14 cellular contexts compared by ENCODE assay signal in the genomic region with DNA sequence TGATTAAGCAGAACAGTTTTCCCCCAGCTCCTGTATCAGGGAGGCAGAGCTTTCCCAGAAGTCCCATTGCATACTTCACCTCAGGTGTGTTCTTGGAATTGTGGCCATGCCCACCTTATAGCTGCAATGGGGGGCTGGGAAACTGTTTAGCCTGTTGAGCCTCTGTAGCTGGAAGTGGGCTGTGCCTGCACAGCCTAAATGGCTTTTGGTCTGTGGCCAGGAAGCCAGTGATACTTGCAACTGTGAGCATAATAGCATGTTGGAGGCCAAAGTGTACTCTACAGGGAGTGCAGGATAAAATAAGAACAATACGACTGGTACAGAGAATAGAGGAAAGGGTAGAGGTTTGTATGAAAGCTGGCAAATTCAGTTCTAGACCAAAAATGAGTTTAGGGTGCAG.
DNase-seq lines count a peak whose midpoint lies in the region; ATAC-seq and TF ChIP-seq lines count a peak whose summit lies in the region.
"Had no signal": no experiment of that assay in that cellular context is flagged by ENCODE, and none has a peak within 500 bp of the region (broad histone marks: within the 10 kb centered on the region; RNA-seq: fewer than 3 reads in every experiment).

No MANE protein-coding gene starts in this region.

- ATAC-seq in left cardiac atrium (peak; percentile 79 to 86), sciatic nerve (peak; percentile 77), esophagus mucosa (no peak), GM18517 (IDR thresholded peaks at IDR 0.05; ENCODE audit: unreplicated experiment) (no peak)

- intact Hi-C loops in left cardiac atrium (cut with DNase I) (loop anchor here in 1 of 2 donors (5.0 kb wide), 1 partner anchor 37 kb away; no protein-coding TSS in a partner anchor), sciatic nerve (cut with DNase I) (loop anchor here (10.0 kb wide), 1 partner anchor 245 kb away; a partner anchor contains a TSS)

- H3K9me3 ChIP-seq in HEK293 (ENCODE audit: control insufficient read depth, insufficient read depth, low read depth, low read length), result no peaks in the 10 kb centered on the region
- H3K9me3 ChIP-seq: MG63 had no signal

- DNase-seq in NCI-H446 treated with DMSO at 0.1 percent for 48 hours (lab: John Stamatoyannopoulos, UW), result peak; percentile 8
- peak; percentile 65 for DNase-seq in left cardiac atrium
- DNase-seq in sciatic nerve (ENCODE audit: low spot score), result no peak
- DNase-seq in activated CD4-positive, alpha-beta T cell treated with anti-CD3 and anti-CD28 coated beads for 48 hours, result no peak
- no peak for DNase-seq in HPDE6-E6E7 (ENCODE audit: extremely low spot score)
- DNase-seq: activated CD4-positive, CD25-positive, alpha-beta regulatory T cell; activated T-cell treated with anti-CD3 and anti-CD28 coated beads for 4 hours; amniotic stem cell; GOT3; MG63; occipital lobe had no signal

- no peak overlapping the region for H3K4me3 ChIP-seq in HEK293 (ENCODE audit: low read depth, low read length)
- H3K4me3 ChIP-seq: MG63 had no signal

- TF ChIP-seq CTCF in HEK293 (tag by site-specific recombination; IDR thresholded peaks at IDR 0.05), result no peak

- peaks cover 35% of the 10 kb centered on the region for H3K4me1 ChIP-seq in HEK293 (ENCODE audit: control insufficient read depth, insufficient read depth, low read length)

- POLR2A ChIA-PET in HEK293 (lab: Yijun Ruan, JAX), result interaction anchor here (0.6 kb wide), 1 partner anchor 229 kb away, joined by 4 read pairs; no protein-coding TSS in a partner anchor

- no peak overlapping the region for H3K27ac ChIP-seq in HEK293 (ENCODE audit: extremely low read depth, low read depth, low read length)

- no peaks in the 10 kb centered on the region for H3K36me3 ChIP-seq in HEK293 (ENCODE audit: control insufficient read depth in 2 of 2, insufficient read depth in 1 of 2, low read length in 2 of 2)
- H3K36me3 ChIP-seq: MG63 had no signal

- CTCF ChIA-PET in HEK293 (lab: Yijun Ruan, JAX), result no interaction called here

TF ChIP-seq in HEK293, 187 proteins besides CTCF, POLR2A, EP300 and RAD21 (continues in another document):
- TF ChIP-seq SP7 (tag by site-specific recombination; IDR thresholded peaks at IDR 0.05) (peak; percentile 70), ZFHX2 (tag by site-specific recombination; conservative IDR thresholded peaks at IDR 0.05) (no peak), SCRT1 (tag by site-specific recombination; IDR thresholded peaks at IDR 0.05; ENCODE audit: borderline replicate concordance) (peak; percentile 91), HOXA7 (CRISPR knock-in tag; IDR thresholded peaks at IDR 0.05; ENCODE audit: borderline replicate concordance) (no peak), ZNF292 (tag by site-specific recombination; IDR thresholded peaks at IDR 0.05; ENCODE audit: borderline replicate concordance, low read depth) (no peak), ZNF112 (tag by site-specific recombination; IDR thresholded peaks at IDR 0.05) (no peak), ZNF48 (tag by site-specific recombination; IDR thresholded peaks at IDR 0.05) (no peak), ZNF423 (tag by site-specific recombination; IDR thresholded peaks at IDR 0.05) (no peak), OSR2 (tag by site-specific recombination; IDR thresholded peaks at IDR 0.05) (peak; percentile 39), FEZF1 (tag by site-specific recombination; IDR thresholded peaks at IDR 0.05) (no peak), ZNF341 (tag by site-specific recombination; IDR thresholded peaks at IDR 0.05; ENCODE audit: low read depth) (peak; percentile 24; the same call in 1 of the 2 replicates), IKZF3 (tag by site-specific recombination; IDR thresholded peaks at IDR 0.05) (0 out of 2 replicates have a peak, but pooled peaks have one; percentile 31), ZNF23 (tag by site-specific recombination; IDR thresholded peaks at IDR 0.05; ENCODE audit: borderline replicate concordance) (no peak), ZEB2 (tag by site-specific recombination; IDR thresholded peaks at IDR 0.05) (no peak), SCRT2 (tag by site-specific recombination; IDR thresholded peaks at IDR 0.05) (peak; percentile 93)
- TF ChIP-seq, protein P1, sequence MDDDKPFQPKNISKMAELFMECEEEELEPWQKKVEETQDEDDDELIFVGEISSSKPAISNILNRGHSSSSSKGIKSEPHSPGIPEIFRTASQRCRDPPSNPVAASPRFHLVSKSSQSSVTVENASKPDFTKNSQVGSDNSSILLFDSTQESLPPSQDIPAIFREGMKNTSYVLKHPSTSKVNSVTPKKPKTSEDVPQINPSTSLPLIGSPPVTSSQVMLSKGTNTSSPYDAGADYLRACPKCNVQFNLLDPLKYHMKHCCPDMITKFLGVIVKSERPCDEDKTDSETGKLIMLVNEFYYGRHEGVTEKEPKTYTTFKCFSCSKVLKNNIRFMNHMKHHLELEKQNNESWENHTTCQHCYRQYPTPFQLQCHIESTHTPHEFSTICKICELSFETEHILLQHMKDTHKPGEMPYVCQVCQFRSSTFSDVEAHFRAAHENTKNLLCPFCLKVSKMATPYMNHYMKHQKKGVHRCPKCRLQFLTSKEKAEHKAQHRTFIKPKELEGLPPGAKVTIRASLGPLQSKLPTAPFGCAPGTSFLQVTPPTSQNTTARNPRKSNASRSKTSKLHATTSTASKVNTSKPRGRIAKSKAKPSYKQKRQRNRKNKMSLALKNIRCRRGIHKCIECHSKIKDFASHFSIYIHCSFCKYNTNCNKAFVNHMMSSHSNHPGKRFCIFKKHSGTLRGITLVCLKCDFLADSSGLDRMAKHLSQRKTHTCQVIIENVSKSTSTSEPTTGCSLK (tag by site-specific recombination; IDR thresholded peaks at IDR 0.05), result no peak
- TF ChIP-seq, protein P2, sequence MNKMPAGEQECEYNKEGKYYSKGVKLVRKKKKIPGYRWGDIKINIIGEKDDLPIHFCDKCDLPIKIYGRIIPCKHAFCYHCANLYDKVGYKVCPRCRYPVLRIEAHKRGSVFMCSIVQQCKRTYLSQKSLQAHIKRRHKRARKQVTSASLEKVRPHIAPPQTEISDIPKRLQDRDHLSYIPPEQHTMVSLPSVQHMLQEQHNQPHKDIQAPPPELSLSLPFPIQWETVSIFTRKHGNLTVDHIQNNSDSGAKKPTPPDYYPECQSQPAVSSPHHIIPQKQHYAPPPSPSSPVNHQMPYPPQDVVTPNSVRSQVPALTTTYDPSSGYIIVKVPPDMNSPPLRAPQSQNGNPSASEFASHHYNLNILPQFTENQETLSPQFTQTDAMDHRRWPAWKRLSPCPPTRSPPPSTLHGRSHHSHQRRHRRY (tag by site-specific recombination; IDR thresholded peaks at IDR 0.05), result no peak
- TF ChIP-seq, protein P3, sequence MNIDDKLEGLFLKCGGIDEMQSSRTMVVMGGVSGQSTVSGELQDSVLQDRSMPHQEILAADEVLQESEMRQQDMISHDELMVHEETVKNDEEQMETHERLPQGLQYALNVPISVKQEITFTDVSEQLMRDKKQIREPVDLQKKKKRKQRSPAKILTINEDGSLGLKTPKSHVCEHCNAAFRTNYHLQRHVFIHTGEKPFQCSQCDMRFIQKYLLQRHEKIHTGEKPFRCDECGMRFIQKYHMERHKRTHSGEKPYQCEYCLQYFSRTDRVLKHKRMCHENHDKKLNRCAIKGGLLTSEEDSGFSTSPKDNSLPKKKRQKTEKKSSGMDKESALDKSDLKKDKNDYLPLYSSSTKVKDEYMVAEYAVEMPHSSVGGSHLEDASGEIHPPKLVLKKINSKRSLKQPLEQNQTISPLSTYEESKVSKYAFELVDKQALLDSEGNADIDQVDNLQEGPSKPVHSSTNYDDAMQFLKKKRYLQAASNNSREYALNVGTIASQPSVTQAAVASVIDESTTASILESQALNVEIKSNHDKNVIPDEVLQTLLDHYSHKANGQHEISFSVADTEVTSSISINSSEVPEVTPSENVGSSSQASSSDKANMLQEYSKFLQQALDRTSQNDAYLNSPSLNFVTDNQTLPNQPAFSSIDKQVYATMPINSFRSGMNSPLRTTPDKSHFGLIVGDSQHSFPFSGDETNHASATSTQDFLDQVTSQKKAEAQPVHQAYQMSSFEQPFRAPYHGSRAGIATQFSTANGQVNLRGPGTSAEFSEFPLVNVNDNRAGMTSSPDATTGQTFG (tag by site-specific recombination; IDR thresholded peaks at IDR 0.05; ENCODE audit: borderline replicate concordance), result no peak
- TF ChIP-seq, protein P4, sequence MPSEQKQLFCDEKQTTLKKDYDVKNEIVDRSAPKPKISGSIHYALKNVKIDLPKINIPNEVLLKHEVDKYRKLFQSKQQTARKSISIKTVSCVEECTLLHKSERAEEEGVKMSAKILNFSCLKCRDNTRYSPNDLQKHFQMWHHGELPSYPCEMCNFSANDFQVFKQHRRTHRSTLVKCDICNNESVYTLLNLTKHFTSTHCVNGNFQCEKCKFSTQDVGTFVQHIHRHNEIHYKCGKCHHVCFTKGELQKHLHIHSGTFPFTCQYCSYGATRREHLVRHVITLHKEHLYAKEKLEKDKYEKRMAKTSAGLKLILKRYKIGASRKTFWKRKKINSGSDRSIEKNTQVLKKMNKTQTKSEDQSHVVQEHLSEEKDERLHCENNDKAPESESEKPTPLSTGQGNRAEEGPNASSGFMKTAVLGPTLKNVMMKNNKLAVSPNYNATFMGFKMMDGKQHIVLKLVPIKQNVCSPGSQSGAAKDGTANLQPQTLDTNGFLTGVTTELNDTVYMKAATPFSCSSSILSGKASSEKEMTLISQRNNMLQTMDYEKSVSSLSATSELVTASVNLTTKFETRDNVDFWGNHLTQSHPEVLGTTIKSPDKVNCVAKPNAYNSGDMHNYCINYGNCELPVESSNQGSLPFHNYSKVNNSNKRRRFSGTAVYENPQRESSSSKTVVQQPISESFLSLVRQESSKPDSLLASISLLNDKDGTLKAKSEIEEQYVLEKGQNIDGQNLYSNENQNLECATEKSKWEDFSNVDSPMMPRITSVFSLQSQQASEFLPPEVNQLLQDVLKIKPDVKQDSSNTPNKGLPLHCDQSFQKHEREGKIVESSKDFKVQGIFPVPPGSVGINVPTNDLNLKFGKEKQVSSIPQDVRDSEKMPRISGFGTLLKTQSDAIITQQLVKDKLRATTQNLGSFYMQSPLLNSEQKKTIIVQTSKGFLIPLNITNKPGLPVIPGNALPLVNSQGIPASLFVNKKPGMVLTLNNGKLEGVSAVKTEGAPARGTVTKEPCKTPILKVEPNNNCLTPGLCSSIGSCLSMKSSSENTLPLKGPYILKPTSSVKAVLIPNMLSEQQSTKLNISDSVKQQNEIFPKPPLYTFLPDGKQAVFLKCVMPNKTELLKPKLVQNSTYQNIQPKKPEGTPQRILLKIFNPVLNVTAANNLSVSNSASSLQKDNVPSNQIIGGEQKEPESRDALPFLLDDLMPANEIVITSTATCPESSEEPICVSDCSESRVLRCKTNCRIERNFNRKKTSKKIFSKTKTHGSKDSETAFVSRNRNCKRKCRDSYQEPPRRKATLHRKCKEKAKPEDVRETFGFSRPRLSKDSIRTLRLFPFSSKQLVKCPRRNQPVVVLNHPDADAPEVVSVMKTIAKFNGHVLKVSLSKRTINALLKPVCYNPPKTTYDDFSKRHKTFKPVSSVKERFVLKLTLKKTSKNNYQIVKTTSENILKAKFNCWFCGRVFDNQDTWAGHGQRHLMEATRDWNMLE (tag by site-specific recombination; conservative IDR thresholded peaks at IDR 0.05; ENCODE audit: low read depth), result no peak

Comparison
In these comparisons a context has a peak if more than half of its experiments do, and no peak if none do; other contexts are left out.
1. DNase-seq: peak in NCI-H446 treated with DMSO at 0.1 percent for 48 hours (single experiment) and left cardiac atrium (single experiment); none in sciatic nerve (single experiment), activated CD4-positive, alpha-beta T cell treated with anti-CD3 and anti-CD28 coated beads for 48 hours (single experiment) and HPDE6-E6E7 (single experiment).
2. ATAC-seq: peak in left cardiac atrium (2 of 2) and sciatic nerve (single experiment); none in esophagus mucosa (single experiment) and GM18517 (single experiment).